Comparison of ENCODE assay signal across 8 cellular contexts in genomic region chr18:49561377-49562193, GRCh38. TPM values are rescaled to one million over a fixed set of nuclear protein-coding genes. Genes with fewer than 3 reads are reported as not detected.
DNase-seq lines count a peak whose midpoint lies in the region; ATAC-seq, FAIRE-seq and TF ChIP-seq lines count a peak whose summit lies in the region.

Gene LIPG, plus strand, starts transcription at chr18:49562057. Its CDS starts 252 bp downstream, at chr18:49562309.

- peaks cover 49% of the 10 kb centered on the region for H3K4me1 Mint-ChIP-seq in MCF 10A (ENCODE audit: insufficient read depth, unreplicated experiment)

- TF ChIP-seq CTCF in MCF 10A (IDR thresholded peaks at IDR 0.05; ENCODE audit: unreplicated experiment): no peak

- CTCF ChIA-PET in MCF 10A (lab: Yijun Ruan, JAX): interaction anchor here (0.6 to 5.3 kb wide), 12 partner anchors 8 to 797 kb away, joined by 3 to 54 read pairs (median 6); no protein-coding TSS in a partner anchor

- intact Hi-C loops in MCF 10A (cut with micrococcal nuclease): loop anchor here (2.0 kb wide), 1 partner anchor 129 kb away; no protein-coding TSS in a partner anchor

- peak within 1 kb of the TSS; percentile 1 for H3K27ac Mint-ChIP-seq in MCF 10A (ENCODE audit: low read depth, unreplicated experiment)

- H3K9me3 Mint-ChIP-seq in MCF 10A (ENCODE audit: unreplicated experiment): no peaks in the 10 kb centered on the region

- peak; percentile 28 for DNase-seq in CD1c-positive myeloid dendritic cell (ENCODE audit: extremely low spot score)
- DNase-seq in KBM-7: peak; percentile 29
- peak; percentile 47 for DNase-seq in SK-N-DZ (ENCODE audit: low spot score)
- peak; percentile 93 for DNase-seq in MCF 10A (ENCODE audit: unreplicated experiment)
- DNase-seq in stimulated activated CD4-positive, alpha-beta T cell treated with anti-CD3 and anti-CD28 coated beads, Interleukin-12 subunit alpha, Interleukin-12 subunit beta, amount 100 ng/mL, for 4 hours: peak; percentile 25
- DNase-seq in hippocampal formation (lab: John Stamatoyannopoulos, UW): no peak

- H3K4me3 Mint-ChIP-seq in MCF 10A (ENCODE audit: unreplicated experiment): peak within 1 kb of the TSS; percentile 66

- TSS peak; percentile 69 for BruUV-seq in MCF 10A (replicated peaks; lab: Mats Ljungman, UMichigan)

- FAIRE-seq in islet of Langerhans (lab: Jason Lieb, UNC): peak; percentile 80

- POLR2A ChIA-PET in MCF 10A (lab: Yijun Ruan, JAX): interaction anchor here (0.7 to 2.6 kb wide), 8 partner anchors 8 to 277 kb away, joined by 3 to 13 read pairs (median 4); partner anchors contain the start of gene C18orf32

- no peaks in the 10 kb centered on the region for H3K36me3 Mint-ChIP-seq in MCF 10A (ENCODE audit: insufficient read depth, unreplicated experiment)

- no peaks in the 10 kb centered on the region for H3K27me3 Mint-ChIP-seq in MCF 10A (ENCODE audit: insufficient read depth, unreplicated experiment)

- ATAC-seq in GM19455 (IDR thresholded peaks at IDR 0.05; ENCODE audit: unreplicated experiment): peak; percentile 63

- in situ Hi-C loops in KBM-7 (cut with MboI; ENCODE audit: low pct_unique_long_range_greater_than_20kb, low sequenced_read_pairs): no loop called here

RNA-seq across cellular contexts. Expression of gene LIPG, which starts in this region (rescaled TPM):
- polyA plus RNA-seq in SK-N-DZ (2014; cell fraction: cytosol; rRNA removed): 0.03 and 0.14 TPM in 2 replicates
- 3.2 TPM in 1 of 2 replicates, not detected in the other for polyA plus RNA-seq in SK-N-DZ (2014; cell fraction: nucleus; rRNA removed)
- total RNA-seq in MCF 10A (2022): 57.8 and 67.6 TPM in 2 replicates

Comparison
In these comparisons a context has a peak if more than half of its experiments do, and no peak if none do; other contexts are left out.
1. DNase-seq: peak in CD1c-positive myeloid dendritic cell (single experiment), KBM-7 (single experiment), SK-N-DZ (single experiment), MCF 10A (single experiment) and stimulated activated CD4-positive, alpha-beta T cell treated with anti-CD3 and anti-CD28 coated beads, Interleukin-12 subunit alpha, Interleukin-12 subunit beta, amount 100 ng/mL, for 4 hours (single experiment); none in hippocampal formation (0 of 2).